15 cellular contexts compared by ENCODE assay signal in the genomic region with DNA sequence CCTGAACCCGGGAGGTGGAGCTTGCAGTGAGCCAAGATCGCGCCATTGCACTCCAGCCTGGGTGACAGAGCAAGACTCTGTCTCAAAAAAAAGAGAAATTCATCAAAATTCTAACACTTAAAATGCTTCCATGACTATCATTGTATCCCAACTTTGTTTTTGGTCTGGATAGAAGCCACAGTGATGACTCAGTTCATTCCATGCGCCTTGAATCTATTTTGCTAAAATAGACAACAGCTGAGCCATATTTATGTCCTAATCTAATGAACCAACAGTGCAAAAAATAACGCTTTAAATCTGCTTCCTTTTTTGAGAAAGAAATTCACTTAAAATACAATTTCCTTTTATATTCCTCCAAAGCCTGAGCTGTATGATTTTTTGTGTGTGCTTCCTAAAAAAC. TPM values are rescaled to one million over a fixed set of nuclear protein-coding genes. Genes with fewer than 3 reads are reported as not detected.
DNase-seq lines count a peak whose midpoint lies in the region; ATAC-seq and TF ChIP-seq lines count a peak whose summit lies in the region.
"Had no signal": no experiment of that assay in that cellular context is flagged by ENCODE, and none has a peak within 500 bp of the region (broad histone marks: within the 10 kb centered on the region; RNA-seq: fewer than 3 reads in every experiment).

No MANE protein-coding gene starts in this region.

- no peak for TF ChIP-seq EP300 in sigmoid colon (IDR thresholded peaks at IDR 0.05)

- H3K4me3 ChIP-seq in foreskin fibroblast (ENCODE audit: low read depth in 1 of 2, low read length in 2 of 2) = no peak overlapping the region
- H3K4me3 ChIP-seq in uterus = no peak overlapping the region
- H3K4me3 ChIP-seq in sigmoid colon = no peak overlapping the region
- H3K4me3 ChIP-seq in right atrium auricular region = no peak overlapping the region
- H3K4me3 ChIP-seq: heart right ventricle, neural progenitor cell, stomach had no signal

- no peaks in the 10 kb centered on the region for H3K9me3 Mint-ChIP-seq in HFFc6
- H3K9me3 Mint-ChIP-seq: activated CD4-positive, alpha-beta memory T cell treated with anti-CD3 and anti-CD28 coated beads for 36 hours; neural progenitor cell had no signal

- 82 to 85% methylated on average over 5 of the region's 5 CpGs for WGBS in sigmoid colon, 2 donors

- peak; percentile 82 for DNase-seq in HFFc6
- DNase-seq in amniotic stem cell (lab: John Stamatoyannopoulos, UW) = peak; percentile 41
- DNase-seq in foreskin fibroblast = peak; percentile 64 to 85
- DNase-seq in uterus = no peak
- DNase-seq in sigmoid colon = no peak
- DNase-seq in right atrium auricular region (ENCODE audit: low spot score) = no peak
- DNase-seq: activated CD4-positive, alpha-beta memory T cell treated with anti-CD3 and anti-CD28 coated beads for 36 hours; aorta; effector CD8-positive, alpha-beta T cell; heart right ventricle; NCI-H1694 treated with DMSO at 0.1 percent for 48 hours; NCI-H69; stomach had no signal

- no peaks in the 10 kb centered on the region for H3K36me3 Mint-ChIP-seq in HFFc6 (ENCODE audit: low read depth)
- H3K36me3 Mint-ChIP-seq: activated CD4-positive, alpha-beta memory T cell treated with anti-CD3 and anti-CD28 coated beads for 36 hours; neural progenitor cell had no signal

- ATAC-seq in esophagus mucosa = no peak

- H3K9me3 ChIP-seq in uterus (no peaks in the 10 kb centered on the region), sigmoid colon (no peaks in the 10 kb centered on the region), right atrium auricular region (no peaks in the 10 kb centered on the region)
- H3K9me3 ChIP-seq: heart right ventricle, stomach had no signal

- intact Hi-C loops in uterus (cut with DNase I; ENCODE audit: low total_unique reads) (no loop called here), sigmoid colon (cut with DNase I) (no loop called here)

- no peaks in the 10 kb centered on the region for H3K27me3 ChIP-seq in uterus
- H3K27me3 ChIP-seq in sigmoid colon = no peaks in the 10 kb centered on the region
- no peaks in the 10 kb centered on the region for H3K27me3 ChIP-seq in right atrium auricular region
- H3K27me3 ChIP-seq: heart right ventricle, neural progenitor cell, stomach had no signal

- H3K27ac Mint-ChIP-seq in HFFc6 = peak overlapping the region; percentile 18; the same call in 1 of the 2 replicates
- H3K27ac Mint-ChIP-seq: activated CD4-positive, alpha-beta memory T cell treated with anti-CD3 and anti-CD28 coated beads for 36 hours; neural progenitor cell had no signal

- H3K4me3 Mint-ChIP-seq in HFFc6 = peak overlapping the region; percentile 9; the same call in 1 of the 2 replicates
- H3K4me3 Mint-ChIP-seq: activated CD4-positive, alpha-beta memory T cell treated with anti-CD3 and anti-CD28 coated beads for 36 hours; neural progenitor cell had no signal

- no peaks in the 10 kb centered on the region for H3K36me3 ChIP-seq in uterus
- H3K36me3 ChIP-seq in sigmoid colon = no peaks in the 10 kb centered on the region
- H3K36me3 ChIP-seq in right atrium auricular region = no peaks in the 10 kb centered on the region
- H3K36me3 ChIP-seq: heart right ventricle, neural progenitor cell, stomach had no signal

- peaks cover 17% of the 10 kb centered on the region for H3K4me1 Mint-ChIP-seq in HFFc6 (ENCODE audit: low read depth)

- no peaks in the 10 kb centered on the region for H3K4me1 ChIP-seq in uterus
- H3K4me1 ChIP-seq in sigmoid colon = peaks cover 0 to 15% (median 0%) of the 10 kb centered on the region in 4 donors
- H3K4me1 ChIP-seq in right atrium auricular region = no peaks in the 10 kb centered on the region
- H3K4me1 ChIP-seq: heart right ventricle, stomach had no signal

- H3K27ac ChIP-seq in uterus (peak overlapping the region; percentile 30 to 55), sigmoid colon (peak overlapping the region in 1 of 4 donors; percentile 31), right atrium auricular region (no peak overlapping the region)
- H3K27ac ChIP-seq: heart right ventricle, neural progenitor cell, stomach had no signal

- TF ChIP-seq POLR2A in uterus (IDR thresholded peaks at IDR 0.05) (no peak), sigmoid colon (IDR thresholded peaks at IDR 0.05) (no peak)

- no peak for TF ChIP-seq CTCF in HFFc6 (IDR thresholded peaks at IDR 0.05)
- no peak for TF ChIP-seq CTCF in foreskin fibroblast (IDR thresholded peaks at IDR 0.05; ENCODE audit: low read depth, low read length)
- no peak for TF ChIP-seq CTCF in uterus (IDR thresholded peaks at IDR 0.05)
- no peak for TF ChIP-seq CTCF in sigmoid colon (IDR thresholded peaks at IDR 0.05)
- TF ChIP-seq CTCF in right atrium auricular region (IDR thresholded peaks at IDR 0.05) = no peak

- peaks cover 4% of the 10 kb centered on the region; the same call in 1 of the 2 replicates for H3K27me3 Mint-ChIP-seq in HFFc6 (ENCODE audit: insufficient read depth)
- H3K27me3 Mint-ChIP-seq: activated CD4-positive, alpha-beta memory T cell treated with anti-CD3 and anti-CD28 coated beads for 36 hours had no signal

RNA-seq across cellular contexts. Expression of gene BICD1, which starts 23.2 kb away (rescaled TPM):
- 10 to 100 TPM; 24.5 to 36.6 (median 32.4) TPM for total RNA-seq in HFFc6 (2021; fragmentation: NEBNext Ultra II Directional; extraction: Animal tissue kit (Norgen Biotek cat#: 25700))
- total RNA-seq in uterus = 100 to 1,000 TPM in 1 of 4 donors, 10 to 100 TPM in 3; 19.4 to 219 (median 40.9) TPM
- total RNA-seq in sigmoid colon = 10 to 100 TPM in 3 of 4 donors, 1 to 10 TPM in 1; 9.4 to 16.0 (median 12.0) TPM
- 1 to 10 TPM in 1 of 3 donors, under 1 TPM in 2; 0.60 to 5.8 (median 0.69) TPM for polyA plus RNA-seq in sigmoid colon
- 1 to 10 TPM; 3.3 to 6.6 TPM for total RNA-seq in right atrium auricular region
- 4.7 TPM for total RNA-seq in esophagus mucosa

Comparison
In these comparisons a context has a peak if more than half of its experiments do, and no peak if none do; other contexts are left out.
1. DNase-seq: peak in HFFc6 (single experiment), amniotic stem cell (single experiment) and foreskin fibroblast (2 of 2); none in uterus (0 of 2), sigmoid colon (single experiment) and right atrium auricular region (single experiment).
2. H3K27ac ChIP-seq: peak in uterus (2 of 2); none in right atrium auricular region (0 of 2).